8 cellular contexts compared by ENCODE assay signal in the genomic region with DNA sequence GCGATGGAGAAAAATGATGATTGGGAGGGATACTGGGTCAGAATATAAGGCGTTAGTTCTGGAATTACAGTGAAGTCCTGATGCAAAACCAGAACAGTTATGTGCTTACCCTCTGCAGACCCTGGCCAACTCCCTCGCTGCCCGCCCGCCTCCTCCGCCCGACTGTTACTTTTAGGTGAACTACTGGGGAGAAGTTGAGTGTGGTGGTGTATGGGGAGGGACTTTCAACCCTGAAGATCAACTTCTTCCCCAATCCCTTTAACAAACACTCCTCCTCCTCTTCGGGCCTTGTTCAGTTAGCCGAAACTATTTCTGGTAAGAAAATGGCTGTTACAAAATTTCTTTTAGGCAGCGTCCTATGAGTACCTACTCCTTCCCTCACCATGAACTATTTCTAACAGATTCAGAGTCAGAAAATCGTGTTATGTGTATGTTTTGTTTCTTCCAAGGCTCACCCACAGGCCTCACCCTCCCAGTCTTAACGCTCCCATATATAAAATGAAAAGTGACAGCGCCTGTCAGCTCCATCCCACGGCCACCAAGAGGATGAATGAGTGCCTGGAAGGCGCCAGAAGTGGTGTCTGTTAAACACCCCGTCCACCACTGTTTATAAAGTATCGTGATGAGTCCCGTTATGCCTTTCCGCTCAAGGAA. TPM values are rescaled to one million over a fixed set of nuclear protein-coding genes. Genes with fewer than 3 reads are reported as not detected.
DNase-seq lines count a peak whose midpoint lies in the region; ATAC-seq, FAIRE-seq and TF ChIP-seq lines count a peak whose summit lies in the region.

No MANE protein-coding gene starts in this region.

- H3K79me2 ChIP-seq in KMS-11 (ENCODE audit: insufficient read depth, low read depth) = peaks cover 49% of the 10 kb centered on the region
- H3K79me2 ChIP-seq in keratinocyte (ENCODE audit: control insufficient read depth, insufficient read depth, low read length) = peaks cover 16% of the 10 kb centered on the region

- H3K9me3 ChIP-seq in adipocyte (ENCODE audit: control insufficient read depth, low read length) = no peaks in the 10 kb centered on the region
- H3K9me3 ChIP-seq in keratinocyte (ENCODE audit: control insufficient read depth, low read depth, low read length) = no peaks in the 10 kb centered on the region
- H3K9me3 ChIP-seq in subcutaneous abdominal adipose tissue (ENCODE audit: control insufficient read depth in 5 of 5, low read length in 5 of 5) = no peaks in the 10 kb centered on the region

- H3K4me3 ChIP-seq in KMS-11 (IDR thresholded peaks at IDR 0.05; ENCODE audit: insufficient read depth, low read depth, low read length) (no peak overlapping the region), adipocyte (ENCODE audit: low read length) (peak overlapping the region; percentile 98), keratinocyte (ENCODE audit: control insufficient read depth in 2 of 3, extremely low read depth in 1 of 3, insufficient read depth in 2 of 3, low read depth in 1 of 3, low read length in 3 of 3) (peak overlapping the region; percentile 87 to 98 (median 93)), subcutaneous abdominal adipose tissue (ENCODE audit: low read depth in 1 of 5, low read length in 5 of 5) (peak overlapping the region; percentile 82 to 99 (median 94))

- H4K20me1 ChIP-seq in KMS-11 (ENCODE audit: insufficient read depth) (no peaks in the 10 kb centered on the region), keratinocyte (ENCODE audit: control insufficient read depth, extremely low read depth, insufficient read depth, low read length) (no peaks in the 10 kb centered on the region)

- H3K9me1 ChIP-seq in keratinocyte (ENCODE audit: control insufficient read depth, extremely low read depth, insufficient read depth, low read length) = no peaks in the 10 kb centered on the region

- FAIRE-seq in keratinocyte (lab: Jason Lieb, UNC) = no peak

- H3K36me3 ChIP-seq in KMS-11 (ENCODE audit: insufficient read depth) = no peaks in the 10 kb centered on the region
- H3K36me3 ChIP-seq in adipocyte (ENCODE audit: control insufficient read depth, insufficient read depth, low read length, severe bottlenecking) = no peaks in the 10 kb centered on the region
- no peaks in the 10 kb centered on the region for H3K36me3 ChIP-seq in keratinocyte (ENCODE audit: control insufficient read depth in 2 of 2, extremely low read depth in 1 of 2, insufficient read depth in 2 of 2, low read length in 2 of 2)
- H3K36me3 ChIP-seq in subcutaneous abdominal adipose tissue (ENCODE audit: control insufficient read depth in 5 of 5, insufficient read depth in 5 of 5, low read length in 5 of 5) = no peaks in the 10 kb centered on the region

- no peak for ATAC-seq in activated T-cell treated with anti-CD3 and anti-CD28 coated beads, Interleukin-2, amount 50 U/mL, for 4 hours
- no peak for ATAC-seq in GM18867 (IDR thresholded peaks at IDR 0.05; ENCODE audit: unreplicated experiment)

- H3K27ac ChIP-seq in KMS-11 (peak overlapping the region; percentile 91), keratinocyte (ENCODE audit: control insufficient read depth, insufficient read depth, low read length) (peak overlapping the region; percentile 99), subcutaneous abdominal adipose tissue (ENCODE audit: low read depth, low read length) (peak overlapping the region; percentile 81)

- peak overlapping the region; percentile 90; the same call in 1 of the 2 replicates for H3K9ac ChIP-seq in KMS-11
- peak overlapping the region; percentile 100 for H3K9ac ChIP-seq in adipocyte (ENCODE audit: low read length)
- H3K9ac ChIP-seq in keratinocyte (ENCODE audit: control insufficient read depth, extremely low read depth, insufficient read depth, low read length) = peak overlapping the region; percentile 99
- peak overlapping the region; percentile 40 to 98 (median 92) for H3K9ac ChIP-seq in subcutaneous abdominal adipose tissue (ENCODE audit: low read length in 5 of 5)

- H3K4me2 ChIP-seq in KMS-11 (peak overlapping the region; percentile 80), keratinocyte (ENCODE audit: control insufficient read depth, extremely low read depth, insufficient read depth, low read depth, low read length) (peak overlapping the region; percentile 81)

- no peak for DNase-seq in activated T-cell treated with anti-CD3 and anti-CD28 coated beads, Interleukin-2, amount 50 U/mL, for 4 hours
- no peak for DNase-seq in activated T-cell treated with anti-CD3 and anti-CD28 coated beads for 4 hours
- peak; percentile 46 for DNase-seq in adipocyte (ENCODE audit: low read depth)
- no peak for DNase-seq in keratinocyte (ENCODE audit: low read depth, low spot score)
- DNase-seq in NCI-H1092 (lab: John Stamatoyannopoulos, UW) = no peak

- peak overlapping the region; percentile 96 for H3K4me3 Mint-ChIP-seq in activated T-cell treated with anti-CD3 and anti-CD28 coated beads, Interleukin-2, amount 50 U/mL, for 4 hours

- TF ChIP-seq CTCF in KMS-11 (conservative IDR thresholded peaks at IDR 0.05; ENCODE audit: low read depth, low read length) = no peak
- no peak for TF ChIP-seq CTCF in keratinocyte (optimal IDR thresholded peaks at IDR 0.05 in 1 of 3, IDR thresholded peaks at IDR 0.05 in 1 of 3, conservative IDR thresholded peaks at IDR 0.05 in 1 of 3; ENCODE audit: extremely low read depth in 1 of 3, insufficient read depth in 2 of 3, low read length in 3 of 3)

- H3K4me1 ChIP-seq in KMS-11 (ENCODE audit: low read depth, poor library complexity, severe bottlenecking) (peaks cover 28% of the 10 kb centered on the region), adipocyte (ENCODE audit: control insufficient read depth, insufficient read depth, low read length) (peaks cover 43% of the 10 kb centered on the region), keratinocyte (ENCODE audit: control insufficient read depth, extremely low read depth, insufficient read depth, low read length) (peaks cover 10% of the 10 kb centered on the region), subcutaneous abdominal adipose tissue (ENCODE audit: control insufficient read depth in 5 of 5, insufficient read depth in 5 of 5, low read length in 5 of 5) (peaks cover 7 to 51% (median 46%) of the 10 kb centered on the region in 5 donors)

- no peaks in the 10 kb centered on the region for H3K36me3 Mint-ChIP-seq in activated T-cell treated with anti-CD3 and anti-CD28 coated beads, Interleukin-2, amount 50 U/mL, for 4 hours (ENCODE audit: insufficient read depth)

- H2AFZ ChIP-seq in KMS-11 (ENCODE audit: low read depth) (peak overlapping the region; percentile 44; the same call in 1 of the 2 replicates), keratinocyte (ENCODE audit: control insufficient read depth, low read length) (peak overlapping the region; percentile 84)

- no peaks in the 10 kb centered on the region for H3K9me3 Mint-ChIP-seq in activated T-cell treated with anti-CD3 and anti-CD28 coated beads, Interleukin-2, amount 50 U/mL, for 4 hours

- no peaks in the 10 kb centered on the region for H3K27me3 Mint-ChIP-seq in activated T-cell treated with anti-CD3 and anti-CD28 coated beads, Interleukin-2, amount 50 U/mL, for 4 hours (ENCODE audit: low read depth)

- H3K27me3 ChIP-seq in KMS-11 (ENCODE audit: insufficient read depth, low read depth) (no peaks in the 10 kb centered on the region), adipocyte (replicated peaks; ENCODE audit: control insufficient read depth, insufficient read depth, low read length) (no peaks in the 10 kb centered on the region), keratinocyte (ENCODE audit: control insufficient read depth, extremely low read depth, insufficient read depth, low read length) (no peaks in the 10 kb centered on the region), subcutaneous abdominal adipose tissue (ENCODE audit: control insufficient read depth in 5 of 5, insufficient read depth in 4 of 5, low read length in 5 of 5) (no peaks in the 10 kb centered on the region)

- dilution Hi-C loops in keratinocyte (cut with MboI; ENCODE audit: extremely low pct_ligation_motif_present, low sequenced_read_pairs) = no loop called here

- H3K4me1 Mint-ChIP-seq in activated T-cell treated with anti-CD3 and anti-CD28 coated beads, Interleukin-2, amount 50 U/mL, for 4 hours (ENCODE audit: low read depth) = peaks cover 55% of the 10 kb centered on the region

RNA-seq across cellular contexts. Expression of gene FBXO33, which starts 1.3 kb away (rescaled TPM):
- total RNA-seq in activated T-cell treated with anti-CD3 and anti-CD28 coated beads, Interleukin-2, amount 50 U/mL, for 4 hours = 10 to 100 TPM; 14.8 to 16.7 (median 16.4) TPM
- 6.6 to 12.0 TPM (median 8.4 TPM) in 3 replicates for polyA plus RNA-seq in keratinocyte
- polyA plus RNA-seq in keratinocyte (2011; ENCODE audit: low read depth) = 3.0 TPM
- polyA plus RNA-seq in keratinocyte (2011; cell fraction: cytosol; rRNA removed) = 4.3 and 10.0 TPM in 2 replicates
- polyA plus RNA-seq in keratinocyte (2011; cell fraction: nucleus; rRNA removed) = 7.8 and 9.4 TPM in 2 replicates
- 6.9 and 7.0 TPM in 2 replicates for polyA plus RNA-seq in keratinocyte (2012; ENCODE audit: low replicate concordance)
- 1.3 to 8.4 TPM (median 7.2 TPM) in 3 replicates for polyA minus RNA-seq in keratinocyte
- polyA minus RNA-seq in keratinocyte (2011; cell fraction: cytosol; rRNA and poly(A)+ RNA removed) = 7.9 TPM
- 6.5 and 8.2 TPM in 2 replicates for polyA minus RNA-seq in keratinocyte (2011; cell fraction: nucleus; rRNA and poly(A)+ RNA removed)
